ENCODE assay signal across 1 cellular context in genomic region chr3:58175429-58176184, GRCh38.
TF ChIP-seq lines count a peak whose summit lies in the region.

No MANE protein-coding gene starts in this region.

TF ChIP-seq in HepG2, 621 proteins besides CTCF, POLR2A, EP300 and RAD21 (continued from another document and continues in another):
- no peak for TF ChIP-seq AKNA (CRISPR knock-in tag; IDR thresholded peaks at IDR 0.05; ENCODE audit: borderline replicate concordance)
- peak; percentile 47; the same call in 1 of the 2 replicates for TF ChIP-seq MIER2 (CRISPR knock-in tag; IDR thresholded peaks at IDR 0.05)
- peak; percentile 50; the same call in 1 of the 2 replicates for TF ChIP-seq SALL2 (CRISPR knock-in tag; IDR thresholded peaks at IDR 0.05)
- no peak for TF ChIP-seq MNT (IDR thresholded peaks at IDR 0.05)
- TF ChIP-seq RARA (CRISPR knock-in tag; IDR thresholded peaks at IDR 0.05), result peak; percentile 89
- TF ChIP-seq ATF6 (CRISPR knock-in tag; conservative IDR thresholded peaks at IDR 0.05), result no peak
- no peak for TF ChIP-seq ZNF512 (CRISPR knock-in tag; IDR thresholded peaks at IDR 0.05)
- TF ChIP-seq U2AF2 (IDR thresholded peaks at IDR 0.05; ENCODE audit: low read depth, low read length), result no peak
- TF ChIP-seq ZFY (CRISPR knock-in tag; IDR thresholded peaks at IDR 0.05), result peak; percentile 51; the same call in 1 of the 2 replicates
- TF ChIP-seq ZNF580 (CRISPR knock-in tag; IDR thresholded peaks at IDR 0.05; ENCODE audit: borderline replicate concordance, low read depth), result peak; percentile 49; the same call in 1 of the 2 replicates
- TF ChIP-seq MYPOP (CRISPR knock-in tag; IDR thresholded peaks at IDR 0.05), result peak; percentile 90
- TF ChIP-seq ZNF574 (CRISPR knock-in tag; IDR thresholded peaks at IDR 0.05), result peak; percentile 68
- TF ChIP-seq TOPORS (CRISPR knock-in tag; IDR thresholded peaks at IDR 0.05), result no peak; the same call in 1 of the 2 replicates
- TF ChIP-seq ZEB1 (IDR thresholded peaks at IDR 0.05; ENCODE audit: insufficient replicate concordance, low read depth), result peak; percentile 72
- TF ChIP-seq ZNF563 (CRISPR knock-in tag; IDR thresholded peaks at IDR 0.05), result peak; percentile 54; the same call in 1 of the 2 replicates
- TF ChIP-seq SSRP1 (CRISPR knock-in tag; IDR thresholded peaks at IDR 0.05), result no peak
- peak; percentile 99 for TF ChIP-seq PAXIP1 (CRISPR knock-in tag; conservative IDR thresholded peaks at IDR 0.05)
- TF ChIP-seq AHR (CRISPR knock-in tag; IDR thresholded peaks at IDR 0.05), result no peak
- no peak for TF ChIP-seq ZNF296 (CRISPR knock-in tag; conservative IDR thresholded peaks at IDR 0.05)
- no peak for TF ChIP-seq POLR2AphosphoS2 (IDR thresholded peaks at IDR 0.05; ENCODE audit: low read depth, low read length)
- no peak for TF ChIP-seq ZBTB38 (CRISPR knock-in tag; IDR thresholded peaks at IDR 0.05)
- TF ChIP-seq TBP (CRISPR knock-in tag; IDR thresholded peaks at IDR 0.05), result no peak
- no peak for TF ChIP-seq TGIF2 (CRISPR knock-in tag; IDR thresholded peaks at IDR 0.05)
- TF ChIP-seq HNRNPL (IDR thresholded peaks at IDR 0.05; ENCODE audit: low read depth, low read length), result peak; percentile 88
- peak; percentile 57 for TF ChIP-seq ZMYM3 (CRISPR knock-in tag; IDR thresholded peaks at IDR 0.05)
- TF ChIP-seq ZSCAN30 (CRISPR knock-in tag; IDR thresholded peaks at IDR 0.05), result no peak
- peak; percentile 71 for TF ChIP-seq ZNF430 (CRISPR knock-in tag; IDR thresholded peaks at IDR 0.05)
- TF ChIP-seq MED1 (CRISPR knock-in tag; IDR thresholded peaks at IDR 0.05), result peak; percentile 99
- TF ChIP-seq ZC3H13 (CRISPR knock-in tag; IDR thresholded peaks at IDR 0.05), result no peak; the same call in 1 of the 2 replicates
- peak; percentile 75; the same call in 1 of the 2 replicates for TF ChIP-seq ZNF17 (CRISPR knock-in tag; IDR thresholded peaks at IDR 0.05)
- TF ChIP-seq NFIC (IDR thresholded peaks at IDR 0.05; ENCODE audit: low read length), result peak; percentile 89
- TF ChIP-seq ZFAT (CRISPR knock-in tag; conservative IDR thresholded peaks at IDR 0.05), result no peak
- TF ChIP-seq ZFP41 (CRISPR knock-in tag; IDR thresholded peaks at IDR 0.05; ENCODE audit: borderline replicate concordance), result no peak
- TF ChIP-seq ASH2L (IDR thresholded peaks at IDR 0.05; ENCODE audit: insufficient read length, low read depth, low read length), result peak; percentile 90
- no peak for TF ChIP-seq ZNF530 (CRISPR knock-in tag; IDR thresholded peaks at IDR 0.05; ENCODE audit: low read depth)
- peak; percentile 50; the same call in 1 of the 2 replicates for TF ChIP-seq JUN (CRISPR knock-in tag; IDR thresholded peaks at IDR 0.05)
- no peak for TF ChIP-seq TAF15 (IDR thresholded peaks at IDR 0.05; ENCODE audit: low read depth, low read length, poor library complexity, severe bottlenecking)
- no peak for TF ChIP-seq HDAC6 (IDR thresholded peaks at IDR 0.05; ENCODE audit: low read depth, low read length)
- peak; percentile 84; the same call in 1 of the 2 replicates for TF ChIP-seq PITX1 (CRISPR knock-in tag; IDR thresholded peaks at IDR 0.05)
- no peak for TF ChIP-seq DDIT3 (CRISPR knock-in tag; IDR thresholded peaks at IDR 0.05)
